8 cellular contexts compared by ENCODE assay signal in genomic region chr22:20494978-20495860, GRCh38.
DNase-seq lines count a peak whose midpoint lies in the region; ATAC-seq and TF ChIP-seq lines count a peak whose summit lies in the region.

TSS of gene KLHL22 (minus strand) at chr22:20495795. CDS start at chr22:20489211, 6,584 bp downstream.

- H3K9ac ChIP-seq in OCI-LY3 (ENCODE audit: low read length) = peak within 1 kb of the TSS; percentile 85

- DNase-seq in AG10803 (ENCODE audit: low read depth) = peak; percentile 32
- DNase-seq in astrocyte of the spinal cord (ENCODE audit: low read depth, low spot score) = peak; percentile 53
- peak in 27 of 51 donors; percentile 32 to 87 (median 59) for DNase-seq in hypothalamus (lab: John Stamatoyannopoulos, UW)
- DNase-seq in putamen (ENCODE audit: low spot score) = peak; percentile 37
- DNase-seq in NCI-H128 (lab: John Stamatoyannopoulos, UW; ENCODE audit: unreplicated experiment) = no peak

- no peaks in the 10 kb centered on the region for H3K27me3 ChIP-seq in OCI-LY3 (ENCODE audit: low read depth, low read length)

- H3K36me3 ChIP-seq in OCI-LY3 (replicated peaks; ENCODE audit: low read depth, low read length) = no peaks in the 10 kb centered on the region

- H3K4me3 ChIP-seq in AG10803 (ENCODE audit: low read length) (peak within 1 kb of the TSS; percentile 86), OCI-LY3 (ENCODE audit: low read length) (peak within 1 kb of the TSS; percentile 82), astrocyte of the spinal cord (ENCODE audit: low read depth, low read length) (peak within 1 kb of the TSS; percentile 66)

- no peaks in the 10 kb centered on the region for H3K9me3 ChIP-seq in OCI-LY3 (ENCODE audit: insufficient read depth, low read length)

- in situ Hi-C loops in astrocyte of the spinal cord (cut with HindIII; ENCODE audit: low sequenced_read_pairs) = no loop called here

- H3K4me2 ChIP-seq in OCI-LY3 (ENCODE audit: low read length) = peak within 1 kb of the TSS; percentile 97

- no peak for TF ChIP-seq CTCF in AG10803 (conservative IDR thresholded peaks at IDR 0.05; ENCODE audit: low read length)
- no peak for TF ChIP-seq CTCF in OCI-LY3 (IDR thresholded peaks at IDR 0.05; ENCODE audit: low read depth, low read length)
- TF ChIP-seq CTCF in astrocyte of the spinal cord (IDR thresholded peaks at IDR 0.05; ENCODE audit: low read depth, low read length) = no peak

- peak within 1 kb of the TSS; percentile 64; the same call in 1 of the 2 replicates for H2AFZ ChIP-seq in OCI-LY3 (ENCODE audit: low read depth, low read length)

- peaks cover 50% of the 10 kb centered on the region for H3K79me2 ChIP-seq in OCI-LY3 (ENCODE audit: low read length)

- H4K20me1 ChIP-seq in OCI-LY3 (ENCODE audit: insufficient read depth, low read length) = peaks cover 34% of the 10 kb centered on the region

- ATAC-seq in GM18517 (IDR thresholded peaks at IDR 0.05; ENCODE audit: unreplicated experiment) = peak; percentile 20
- peak; percentile 14 for ATAC-seq in HG02973 (IDR thresholded peaks at IDR 0.05; ENCODE audit: unreplicated experiment)

- peaks cover 9% of the 10 kb centered on the region; the same call in 1 of the 2 replicates for H3K4me1 ChIP-seq in OCI-LY3 (ENCODE audit: low read length)

- H3K27ac ChIP-seq in OCI-LY3 (ENCODE audit: low read length) = peak within 1 kb of the TSS; percentile 65
